Comparison of ENCODE assay signal across 18 cellular contexts in the genomic region with DNA sequence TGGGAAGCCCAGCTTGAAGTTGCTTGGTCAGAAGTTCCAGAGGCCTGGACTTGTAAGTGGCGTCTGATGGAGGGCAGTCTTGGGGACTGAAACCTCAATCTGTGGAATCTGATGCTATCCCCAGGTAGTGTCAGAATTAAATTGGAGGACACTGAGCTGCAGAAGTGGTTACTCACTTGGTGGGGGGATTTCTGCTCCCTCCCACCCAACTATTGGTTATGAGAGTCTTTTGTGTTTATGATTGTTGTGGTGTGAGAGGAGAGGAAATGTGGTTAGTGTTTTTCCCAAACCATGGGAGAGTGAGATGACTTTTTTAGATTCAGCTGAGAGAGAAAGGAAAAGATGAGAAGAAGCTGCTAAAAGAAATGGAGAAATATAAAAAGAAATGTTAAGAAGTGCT. TPM values are rescaled to one million over a fixed set of nuclear protein-coding genes. Genes with fewer than 3 reads are reported as not detected.
DNase-seq lines count a peak whose midpoint lies in the region; ATAC-seq, FAIRE-seq and TF ChIP-seq lines count a peak whose summit lies in the region.
"Had no signal": no experiment of that assay in that cellular context is flagged by ENCODE, and none has a peak within 500 bp of the region (broad histone marks: within the 10 kb centered on the region; RNA-seq: fewer than 3 reads in every experiment).

No MANE protein-coding gene starts in this region.

- H3K4me3 ChIP-seq in BLaER1 (no peak overlapping the region), pancreas (no peak overlapping the region)
- H3K4me3 ChIP-seq: GM12878, HAP-1 had no signal

- TF ChIP-seq CTCF in pancreas (IDR thresholded peaks at IDR 0.05) = no peak

- H3K27me3 ChIP-seq in BLaER1 (no peaks in the 10 kb centered on the region), pancreas (no peaks in the 10 kb centered on the region)

- peak overlapping the region; percentile 12 for H3K27ac Mint-ChIP-seq in activated CD4-positive, alpha-beta T cell treated with anti-CD3 and anti-CD28 coated beads, Interleukin-2, amount 10 ng/mL, durations not matched to agents 24 days and 14 days
- peak overlapping the region; percentile 55 for H3K27ac Mint-ChIP-seq in activated T-helper 1 cell treated with anti-CD3 and anti-CD28 coated beads, Interleukin-12 subunit alpha, Interleukin-12 subunit beta, Interleukin-2, Interleukin-4 antibody, amounts not matched to agents 30 ng/mL and 10 ng/mL and 1 ng/mL, durations not matched to agents 14 hours and 24 hours and 36 hours
- peak overlapping the region; percentile 3 for H3K27ac Mint-ChIP-seq in stimulated activated effector memory CD8-positive, alpha-beta T cell treated with anti-CD3 and anti-CD28 coated beads, Interleukin-12 subunit alpha, Interleukin-12 subunit beta, amount 100 ng/mL, for 72 hours
- H3K27ac Mint-ChIP-seq: HFFc6 had no signal

- H3K36me3 Mint-ChIP-seq in activated CD4-positive, alpha-beta T cell treated with anti-CD3 and anti-CD28 coated beads, Interleukin-2, amount 10 ng/mL, durations not matched to agents 24 days and 14 days (ENCODE audit: low read depth) = peaks cover 7% of the 10 kb centered on the region
- H3K36me3 Mint-ChIP-seq in activated T-helper 1 cell treated with anti-CD3 and anti-CD28 coated beads, Interleukin-12 subunit alpha, Interleukin-12 subunit beta, Interleukin-2, Interleukin-4 antibody, amounts not matched to agents 30 ng/mL and 10 ng/mL and 1 ng/mL, durations not matched to agents 14 hours and 24 hours and 36 hours (ENCODE audit: low read depth) = peaks cover 7% of the 10 kb centered on the region
- no peaks in the 10 kb centered on the region for H3K36me3 Mint-ChIP-seq in stimulated activated effector memory CD8-positive, alpha-beta T cell treated with anti-CD3 and anti-CD28 coated beads, Interleukin-12 subunit alpha, Interleukin-12 subunit beta, amount 100 ng/mL, for 72 hours
- H3K36me3 Mint-ChIP-seq: CD4-positive, CD25-positive, alpha-beta regulatory T cell had no signal

- H3K4me1 Mint-ChIP-seq in activated CD4-positive, alpha-beta T cell treated with anti-CD3 and anti-CD28 coated beads, Interleukin-2, amount 10 ng/mL, durations not matched to agents 24 days and 14 days = peaks cover 8% of the 10 kb centered on the region
- H3K4me1 Mint-ChIP-seq in activated T-helper 1 cell treated with anti-CD3 and anti-CD28 coated beads, Interleukin-12 subunit alpha, Interleukin-12 subunit beta, Interleukin-2, Interleukin-4 antibody, amounts not matched to agents 30 ng/mL and 10 ng/mL and 1 ng/mL, durations not matched to agents 14 hours and 24 hours and 36 hours (ENCODE audit: low read depth) = peaks cover 14% of the 10 kb centered on the region
- H3K4me1 Mint-ChIP-seq in stimulated activated effector memory CD8-positive, alpha-beta T cell treated with anti-CD3 and anti-CD28 coated beads, Interleukin-12 subunit alpha, Interleukin-12 subunit beta, amount 100 ng/mL, for 72 hours = peaks cover 11% of the 10 kb centered on the region

- H3K9me3 ChIP-seq in BLaER1 (peaks cover 7% of the 10 kb centered on the region; the same call in 1 of the 2 replicates), pancreas (no peaks in the 10 kb centered on the region)
- H3K9me3 ChIP-seq: HAP-1 had no signal

- 78 to 97% methylated on average over 1 of the region's 1 CpG for WGBS in pancreas, 2 donors

- no peaks in the 10 kb centered on the region for H3K27me3 Mint-ChIP-seq in activated CD4-positive, alpha-beta T cell treated with anti-CD3 and anti-CD28 coated beads, Interleukin-2, amount 10 ng/mL, durations not matched to agents 24 days and 14 days
- no peaks in the 10 kb centered on the region for H3K27me3 Mint-ChIP-seq in activated T-helper 1 cell treated with anti-CD3 and anti-CD28 coated beads, Interleukin-12 subunit alpha, Interleukin-12 subunit beta, Interleukin-2, Interleukin-4 antibody, amounts not matched to agents 30 ng/mL and 10 ng/mL and 1 ng/mL, durations not matched to agents 14 hours and 24 hours and 36 hours (ENCODE audit: insufficient read depth)

- H3K27ac ChIP-seq in BLaER1 (no peak overlapping the region), pancreas (no peak overlapping the region)
- H3K27ac ChIP-seq: 22Rv1 had no signal

- peak overlapping the region; percentile 39 for H3K4me2 ChIP-seq in BLaER1

- intact Hi-C loops in activated CD4-positive, alpha-beta T cell treated with anti-CD3 and anti-CD28 coated beads, Interleukin-2, amount 10 ng/mL, durations not matched to agents 24 days and 14 days (cut with micrococcal nuclease) = loop anchor here (1.0 kb wide), 1 partner anchor 12 kb away; no protein-coding TSS in a partner anchor
- intact Hi-C loops in activated T-helper 1 cell treated with anti-CD3 and anti-CD28 coated beads, Interleukin-12 subunit alpha, Interleukin-12 subunit beta, Interleukin-2, Interleukin-4 antibody, amounts not matched to agents 30 ng/mL and 10 ng/mL and 1 ng/mL, durations not matched to agents 14 hours and 24 hours and 36 hours (cut with micrococcal nuclease) = loop anchor here (1.0 kb wide), 2 partner anchors 12 to 46 kb away; no protein-coding TSS in a partner anchor
- intact Hi-C loops in pancreas (cut with DNase I) = no loop called here

- DNase-seq in activated CD4-positive, alpha-beta T cell treated with anti-CD3 and anti-CD28 coated beads, Interleukin-2, amount 10 ng/mL, durations not matched to agents 24 days and 14 days = no peak
- DNase-seq in activated CD4-positive, alpha-beta T cell treated with anti-CD3 and anti-CD28 coated beads, Interleukin-2, amount 50 U/mL, for 48 hours = no peak
- no peak for DNase-seq in activated T-helper 1 cell treated with anti-CD3 and anti-CD28 coated beads, Interleukin-12 subunit alpha, Interleukin-12 subunit beta, Interleukin-2, Interleukin-4 antibody, amounts not matched to agents 30 ng/mL and 10 ng/mL and 1 ng/mL, durations not matched to agents 14 hours and 24 hours and 36 hours (ENCODE audit: low spot score)
- no peak for DNase-seq in stimulated activated effector memory CD8-positive, alpha-beta T cell treated with anti-CD3 and anti-CD28 coated beads, Interleukin-12 subunit alpha, Interleukin-12 subunit beta, amount 100 ng/mL, for 72 hours (ENCODE audit: low spot score in 2 of 2)
- DNase-seq in NCI-H748 treated with DMSO at 0.1 percent for 48 hours (lab: John Stamatoyannopoulos, UW) = no peak
- DNase-seq in pancreas = no peak
- no peak for DNase-seq in HUDEP-2 (lab: John Stamatoyannopoulos, UW; ENCODE audit: unreplicated experiment in 76 of 76)
- DNase-seq: Calu3; CD4-positive, CD25-positive, alpha-beta regulatory T cell; DMS 273 treated with DMSO at 0.1 percent for 48 hours; HFFc6 had no signal

- H3K9me3 Mint-ChIP-seq in activated CD4-positive, alpha-beta T cell treated with anti-CD3 and anti-CD28 coated beads, Interleukin-2, amount 10 ng/mL, durations not matched to agents 24 days and 14 days = peaks cover 6% of the 10 kb centered on the region
- peaks cover 26% of the 10 kb centered on the region for H3K9me3 Mint-ChIP-seq in activated T-helper 1 cell treated with anti-CD3 and anti-CD28 coated beads, Interleukin-12 subunit alpha, Interleukin-12 subunit beta, Interleukin-2, Interleukin-4 antibody, amounts not matched to agents 30 ng/mL and 10 ng/mL and 1 ng/mL, durations not matched to agents 14 hours and 24 hours and 36 hours
- H3K9me3 Mint-ChIP-seq in stimulated activated effector memory CD8-positive, alpha-beta T cell treated with anti-CD3 and anti-CD28 coated beads, Interleukin-12 subunit alpha, Interleukin-12 subunit beta, amount 100 ng/mL, for 72 hours = peaks cover 4% of the 10 kb centered on the region

- FAIRE-seq in pancreas (lab: Jason Lieb, UNC) = no peak
- FAIRE-seq: GM12878, GM18507, H1, HepG2 had no signal

- H3K36me3 ChIP-seq in BLaER1 = peaks cover 4% of the 10 kb centered on the region; the same call in 1 of the 2 replicates
- no peaks in the 10 kb centered on the region for H3K36me3 ChIP-seq in pancreas
- H3K36me3 ChIP-seq: HAP-1 had no signal

- no peak overlapping the region for H3K9ac ChIP-seq in BLaER1

- H4K20me1 ChIP-seq in BLaER1 = no peaks in the 10 kb centered on the region

- no peak overlapping the region for H3K4me3 Mint-ChIP-seq in activated CD4-positive, alpha-beta T cell treated with anti-CD3 and anti-CD28 coated beads, Interleukin-2, amount 10 ng/mL, durations not matched to agents 24 days and 14 days
- no peak overlapping the region for H3K4me3 Mint-ChIP-seq in activated T-helper 1 cell treated with anti-CD3 and anti-CD28 coated beads, Interleukin-12 subunit alpha, Interleukin-12 subunit beta, Interleukin-2, Interleukin-4 antibody, amounts not matched to agents 30 ng/mL and 10 ng/mL and 1 ng/mL, durations not matched to agents 14 hours and 24 hours and 36 hours
- no peak overlapping the region for H3K4me3 Mint-ChIP-seq in stimulated activated effector memory CD8-positive, alpha-beta T cell treated with anti-CD3 and anti-CD28 coated beads, Interleukin-12 subunit alpha, Interleukin-12 subunit beta, amount 100 ng/mL, for 72 hours
- H3K4me3 Mint-ChIP-seq: CD4-positive, CD25-positive, alpha-beta regulatory T cell; HFFc6 had no signal

- H3K4me1 ChIP-seq in BLaER1 (peaks cover 10% of the 10 kb centered on the region), pancreas (no peaks in the 10 kb centered on the region)
- H3K4me1 ChIP-seq: HAP-1 had no signal

- no peak for ATAC-seq in stimulated activated effector memory CD8-positive, alpha-beta T cell treated with anti-CD3 and anti-CD28 coated beads, Interleukin-12 subunit alpha, Interleukin-12 subunit beta, amount 100 ng/mL, for 72 hours
- ATAC-seq in pancreas = no peak
- ATAC-seq: GM12878, HepG2 had no signal

RNA-seq across cellular contexts. Expression of gene ZBTB14, which starts 12.8 kb away (rescaled TPM):
- total RNA-seq in activated CD4-positive, alpha-beta T cell treated with anti-CD3 and anti-CD28 coated beads, Interleukin-2, amount 10 ng/mL, durations not matched to agents 24 days and 14 days = 19.4 and 20.4 TPM in 2 replicates
- total RNA-seq in activated T-helper 1 cell treated with anti-CD3 and anti-CD28 coated beads, Interleukin-12 subunit alpha, Interleukin-12 subunit beta, Interleukin-2, Interleukin-4 antibody, amounts not matched to agents 30 ng/mL and 10 ng/mL and 1 ng/mL, durations not matched to agents 14 hours and 24 hours and 36 hours = 17.1 and 19.5 TPM in 2 replicates
- 1 to 10 TPM; 4.8 to 7.9 (median 6.8) TPM for total RNA-seq in pancreas
- 1 to 10 TPM; 3.6 to 7.7 TPM for polyA plus RNA-seq in pancreas

Comparison
In these comparisons a context has a peak if more than half of its experiments do, and no peak if none do; other contexts are left out.
1. H3K27ac Mint-ChIP-seq: peak in every context shown above with its lines; median percentile 55 in activated T-helper 1 cell treated with anti-CD3 and anti-CD28 coated beads, Interleukin-12 subunit alpha, Interleukin-12 subunit beta, Interleukin-2, Interleukin-4 antibody, amounts not matched to agents 30 ng/mL and 10 ng/mL and 1 ng/mL, durations not matched to agents 14 hours and 24 hours and 36 hours; 12 in activated CD4-positive, alpha-beta T cell treated with anti-CD3 and anti-CD28 coated beads, Interleukin-2, amount 10 ng/mL, durations not matched to agents 24 days and 14 days; 3 in stimulated activated effector memory CD8-positive, alpha-beta T cell treated with anti-CD3 and anti-CD28 coated beads, Interleukin-12 subunit alpha, Interleukin-12 subunit beta, amount 100 ng/mL, for 72 hours.
2. intact Hi-C loops: an anchor here in activated CD4-positive, alpha-beta T cell treated with anti-CD3 and anti-CD28 coated beads, Interleukin-2, amount 10 ng/mL, durations not matched to agents 24 days and 14 days (1.0 kb wide) and activated T-helper 1 cell treated with anti-CD3 and anti-CD28 coated beads, Interleukin-12 subunit alpha, Interleukin-12 subunit beta, Interleukin-2, Interleukin-4 antibody, amounts not matched to agents 30 ng/mL and 10 ng/mL and 1 ng/mL, durations not matched to agents 14 hours and 24 hours and 36 hours (1.0 kb wide); none called in pancreas.